Comparison of ENCODE assay signal across 22 cellular contexts in genomic region chr15:47773163-47773562, GRCh38. TPM values are rescaled to one million over a fixed set of nuclear protein-coding genes. Genes with fewer than 3 reads are reported as not detected.
"Had no signal": no experiment of that assay in that cellular context is flagged by ENCODE, and none has a peak within 500 bp of the region (broad histone marks: within the 10 kb centered on the region; RNA-seq: fewer than 3 reads in every experiment).

No MANE protein-coding gene starts in this region.

- ATAC-seq: activated CD8-positive, alpha-beta T cell treated with anti-CD3 and anti-CD28 coated beads, Interleukin-2, amount 10 ng/mL, durations not matched to agents 7 days and 5 days; activated naive CD8-positive, alpha-beta T cell treated with anti-CD3 and anti-CD28 coated beads, Interleukin-2, amount 50 U/mL, for 24 hours; body of pancreas; natural killer cell; right cardiac atrium; stimulated activated naive CD8-positive, alpha-beta T cell treated with anti-CD3 and anti-CD28 coated beads, Interleukin-15, Interleukin-2, amounts not matched to agents 100 U/mL and 50 U/mL, for 24 hours; upper lobe of right lung had no signal

- H3K27me3 Mint-ChIP-seq: activated naive CD8-positive, alpha-beta T cell treated with anti-CD3 and anti-CD28 coated beads, Interleukin-2, amount 50 U/mL, for 24 hours; progenitor cell of endocrine pancreas had no signal

- FAIRE-seq: keratinocyte, TTC549 had no signal

- H3K36me3 ChIP-seq: upper lobe of right lung had no signal

- H3K4me1 ChIP-seq: body of pancreas, upper lobe of right lung had no signal

- H3K27me3 ChIP-seq: body of pancreas, upper lobe of right lung had no signal

- H3K9me3 ChIP-seq: body of pancreas, left ventricle myocardium inferior, upper lobe of right lung had no signal

- H3K4me3 ChIP-seq: body of pancreas, left ventricle myocardium inferior, upper lobe of right lung had no signal

- H3K27ac ChIP-seq: body of pancreas, epithelial cell of prostate, left ventricle myocardium inferior, upper lobe of right lung, WERI-Rb-1 had no signal

- H3K4me3 Mint-ChIP-seq: activated CD8-positive, alpha-beta T cell treated with anti-CD3 and anti-CD28 coated beads, Interleukin-2, amount 10 ng/mL, durations not matched to agents 7 days and 5 days; activated naive CD8-positive, alpha-beta T cell treated with anti-CD3 and anti-CD28 coated beads, Interleukin-2, amount 50 U/mL, for 24 hours; activated T-helper 1 cell treated with anti-CD3 and anti-CD28 coated beads, Interleukin-12 subunit alpha, Interleukin-12 subunit beta, Interleukin-2, Interleukin-4 antibody, amounts not matched to agents 30 ng/mL and 10 ng/mL and 1 ng/mL, durations not matched to agents 14 hours and 24 hours and 36 hours; natural killer cell had no signal

- DNase-seq: activated CD4-positive, alpha-beta T cell treated with anti-CD3 and anti-CD28 coated beads, Interleukin-2, amount 50 U/mL, for 1 hour; activated CD4-positive, CD25-positive, alpha-beta regulatory T cell treated with anti-CD3 and anti-CD28 coated beads, Interleukin-2, amount 50 U/mL, for 72 hours; activated CD8-positive, alpha-beta T cell treated with anti-CD3 and anti-CD28 coated beads, Interleukin-2, amount 10 ng/mL, durations not matched to agents 7 days and 5 days; activated gamma-delta T cell; activated naive CD4-positive, alpha-beta T cell treated with anti-CD3 and anti-CD28 coated beads, Interleukin-2, amount 50 U/mL, for 16 hours; activated naive CD8-positive, alpha-beta T cell treated with anti-CD3 and anti-CD28 coated beads, Interleukin-2, amount 50 U/mL, for 24 hours; anterior cingulate cortex; body of pancreas; left ventricle myocardium inferior; midbrain; natural killer cell; right cardiac atrium; stimulated activated CD4-positive, alpha-beta T cell treated with anti-CD3 and anti-CD28 coated beads, Interleukin-12 subunit alpha, Interleukin-12 subunit beta, amount 100 ng/mL, for 4 hours; stimulated activated CD4-positive, alpha-beta T cell treated with anti-CD3 and anti-CD28 coated beads, Interleukin-4, amount 100 ng/mL, for 4 hours; stimulated activated naive CD8-positive, alpha-beta T cell treated with anti-CD3 and anti-CD28 coated beads, Interleukin-15, Interleukin-2, amounts not matched to agents 100 U/mL and 50 U/mL, for 24 hours; upper lobe of right lung; WERI-Rb-1 had no signal

- H3K27ac Mint-ChIP-seq: activated CD8-positive, alpha-beta T cell treated with anti-CD3 and anti-CD28 coated beads, Interleukin-2, amount 10 ng/mL, durations not matched to agents 7 days and 5 days; activated naive CD8-positive, alpha-beta T cell treated with anti-CD3 and anti-CD28 coated beads, Interleukin-2, amount 50 U/mL, for 24 hours; activated T-helper 1 cell treated with anti-CD3 and anti-CD28 coated beads, Interleukin-12 subunit alpha, Interleukin-12 subunit beta, Interleukin-2, Interleukin-4 antibody, amounts not matched to agents 30 ng/mL and 10 ng/mL and 1 ng/mL, durations not matched to agents 14 hours and 24 hours and 36 hours; natural killer cell; progenitor cell of endocrine pancreas had no signal

- H3K9me3 Mint-ChIP-seq: activated T-helper 1 cell treated with anti-CD3 and anti-CD28 coated beads, Interleukin-12 subunit alpha, Interleukin-12 subunit beta, Interleukin-2, Interleukin-4 antibody, amounts not matched to agents 30 ng/mL and 10 ng/mL and 1 ng/mL, durations not matched to agents 14 hours and 24 hours and 36 hours had no signal

- H3K4me1 Mint-ChIP-seq: activated naive CD8-positive, alpha-beta T cell treated with anti-CD3 and anti-CD28 coated beads, Interleukin-2, amount 50 U/mL, for 24 hours; natural killer cell had no signal

- H3K36me3 Mint-ChIP-seq: natural killer cell had no signal

RNA-seq across cellular contexts. Expression of gene SEMA6D, which starts 55.9 kb away (rescaled TPM):
- total RNA-seq: activated CD8-positive, alpha-beta T cell treated with anti-CD3 and anti-CD28 coated beads, Interleukin-2, amount 10 ng/mL, durations not matched to agents 7 days and 5 days; activated T-helper 1 cell treated with anti-CD3 and anti-CD28 coated beads, Interleukin-12 subunit alpha, Interleukin-12 subunit beta, Interleukin-2, Interleukin-4 antibody, amounts not matched to agents 30 ng/mL and 10 ng/mL and 1 ng/mL, durations not matched to agents 14 hours and 24 hours and 36 hours; natural killer cell had no signal
